In the genomic region with DNA sequence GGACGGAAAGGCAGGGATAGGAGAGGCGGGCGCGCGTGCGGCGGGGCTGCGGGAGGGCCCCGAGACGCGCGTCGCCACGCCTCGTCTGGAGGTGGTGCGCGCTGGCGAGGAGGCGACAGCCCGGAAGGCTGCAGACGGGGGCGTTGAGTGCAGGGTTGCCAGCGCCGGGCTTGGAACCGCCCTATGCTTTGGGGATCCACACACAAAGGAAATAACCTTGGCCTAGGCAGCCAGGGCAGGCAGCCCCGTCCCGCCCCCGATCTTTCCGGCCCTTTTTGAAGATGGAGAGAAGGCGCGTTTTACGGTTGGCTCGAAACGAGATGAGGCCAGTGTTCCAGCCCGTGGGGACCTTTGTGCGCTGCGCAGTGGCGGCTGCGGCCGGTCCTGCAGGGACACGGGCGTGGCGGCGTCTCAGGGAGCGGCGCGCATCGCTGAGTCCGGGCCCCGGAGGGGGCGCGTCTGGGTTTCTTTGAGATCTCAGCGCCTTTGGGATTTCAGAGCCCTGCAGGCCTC, we compare ENCODE assay signal across 8 cellular contexts. TPM values are rescaled to one million over a fixed set of nuclear protein-coding genes. Genes with fewer than 3 reads are reported as not detected.
DNase-seq lines count a peak whose midpoint lies in the region; ATAC-seq lines count a peak whose summit lies in the region.

No MANE protein-coding gene starts in this region.

- peak overlapping the region; percentile 71 to 75 for H3K4me3 ChIP-seq in duodenal mucosa (ENCODE audit: low read depth in 1 of 2, low read length in 2 of 2)

- peak overlapping the region; percentile 25 for H3K27ac ChIP-seq in duodenal mucosa (ENCODE audit: low read depth, low read length)

- peak; percentile 58 for ATAC-seq in GM18517 (IDR thresholded peaks at IDR 0.05; ENCODE audit: unreplicated experiment)
- peak; percentile 68 for ATAC-seq in HG02798 (IDR thresholded peaks at IDR 0.05; ENCODE audit: poor library complexity, unreplicated experiment)
- ATAC-seq in HG02938 (IDR thresholded peaks at IDR 0.05; ENCODE audit: unreplicated experiment) = no peak

- H3K4me1 ChIP-seq in duodenal mucosa (ENCODE audit: control insufficient read depth in 1 of 2, insufficient read depth in 2 of 2, low read length in 2 of 2) = peaks cover 21 to 23% of the 10 kb centered on the region in 2 donors

- H3K36me3 ChIP-seq in duodenal mucosa (ENCODE audit: control insufficient read depth in 1 of 2, insufficient read depth in 2 of 2, low read length in 2 of 2) = no peaks in the 10 kb centered on the region

- H3K9ac ChIP-seq in duodenal mucosa (ENCODE audit: low read depth in 1 of 2, low read length in 2 of 2) = peak overlapping the region; percentile 26 to 52

- DNase-seq in NCI-H2171 (lab: John Stamatoyannopoulos, UW) (peak; percentile 45), lung microvascular endothelial cell (ENCODE audit: low read depth in 2 of 2) (peak; percentile 25 to 29)
- peak; percentile 70 to 75 for DNase-seq in activated CD4-positive, alpha-beta T cell treated with anti-CD3 and anti-CD28 coated beads, Interleukin-2, amount 50 U/mL, for 4 hours
- DNase-seq in stimulated activated CD8-positive, alpha-beta memory T cell treated with anti-CD3 and anti-CD28 coated beads, Interleukin-12 subunit alpha, Interleukin-12 subunit beta, amount 100 ng/mL, for 1 hour (ENCODE audit: low read depth) = peak; percentile 51

- H3K27me3 ChIP-seq in duodenal mucosa (ENCODE audit: control insufficient read depth in 1 of 2, insufficient read depth in 2 of 2, low read length in 2 of 2) = peaks cover 0 to 6% of the 10 kb centered on the region in 2 donors

- H3K9me3 ChIP-seq in duodenal mucosa (ENCODE audit: control insufficient read depth in 1 of 2, low read length in 2 of 2) = no peaks in the 10 kb centered on the region

RNA-seq across cellular contexts. Expression of a gene that starts 50.8 kb away (rescaled TPM):
- total RNA-seq in lung microvascular endothelial cell = 6.5 and 15.7 TPM in 2 replicates
